Comparison of ENCODE assay signal across 8 cellular contexts in the genomic region with DNA sequence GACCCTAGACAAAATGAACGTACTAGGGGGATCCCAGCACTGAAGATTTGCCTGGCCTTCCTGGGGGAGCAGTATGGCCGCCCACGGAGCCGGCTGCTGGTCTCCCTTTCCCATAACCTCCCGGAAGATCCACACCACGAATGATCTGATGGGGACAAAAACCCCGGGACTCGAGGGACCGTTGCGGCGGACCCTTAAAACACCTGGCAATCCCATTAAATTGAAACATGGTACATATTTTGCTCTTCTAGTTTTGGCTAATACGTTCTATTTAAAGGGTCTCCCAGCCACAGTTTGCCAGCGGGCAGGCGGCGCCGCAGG. TPM values are rescaled to one million over a fixed set of nuclear protein-coding genes. Genes with fewer than 3 reads are reported as not detected.
DNase-seq lines count a peak whose midpoint lies in the region; ATAC-seq and TF ChIP-seq lines count a peak whose summit lies in the region.

No MANE protein-coding gene starts in this region.

- H3K36me3 ChIP-seq in SJSA1, result no peaks in the 10 kb centered on the region
- no peaks in the 10 kb centered on the region for H3K36me3 ChIP-seq in sigmoid colon

- H3K4me3 ChIP-seq in SJSA1 (peak overlapping the region; percentile 71), fibroblast of the aortic adventitia (ENCODE audit: low read depth, low read length) (peak overlapping the region; percentile 58), sigmoid colon (peak overlapping the region; percentile 71 to 87 (median 82))

- no peaks in the 10 kb centered on the region for H3K27me3 ChIP-seq in SJSA1 (replicated peaks)
- no peaks in the 10 kb centered on the region for H3K27me3 ChIP-seq in sigmoid colon

- intact Hi-C loops in sigmoid colon (cut with DNase I), result loop anchor here (2.0 to 10.0 kb wide), 4 partner anchors 16 to 188 kb away; a partner anchor contains a TSS

- no peaks in the 10 kb centered on the region for H3K9me3 ChIP-seq in SJSA1 (replicated peaks)
- no peaks in the 10 kb centered on the region for H3K9me3 ChIP-seq in sigmoid colon

- H3K27ac ChIP-seq in SJSA1 (peak overlapping the region; percentile 72), sigmoid colon (peak overlapping the region; percentile 94 to 96 (median 94))

- WGBS in sigmoid colon, 2 donors, result 32 to 37% methylated on average over 16 of the region's 16 CpGs

- no peak for TF ChIP-seq CTCF in fibroblast of the aortic adventitia (IDR thresholded peaks at IDR 0.05; ENCODE audit: insufficient read depth, low read length)
- TF ChIP-seq CTCF in sigmoid colon (IDR thresholded peaks at IDR 0.05), result no peak

- no peak for TF ChIP-seq POLR2A in sigmoid colon (IDR thresholded peaks at IDR 0.05)

- TF ChIP-seq EP300 in sigmoid colon (IDR thresholded peaks at IDR 0.05), result no peak

- ATAC-seq in GM18511 (IDR thresholded peaks at IDR 0.05; ENCODE audit: unreplicated experiment) (peak; percentile 36), HG02840 (IDR thresholded peaks at IDR 0.05; ENCODE audit: low FRiP score, unreplicated experiment) (no peak)

- DNase-seq in SJSA1 (ENCODE audit: low read depth in 1 of 2, low spot score in 2 of 2) (no peak), fibroblast of the aortic adventitia (ENCODE audit: low read depth) (no peak), sigmoid colon (no peak), anterior cingulate cortex (lab: John Stamatoyannopoulos, UW) (no peak), NCI-H187 treated with DMSO at 0.1 percent for 48 hours (lab: John Stamatoyannopoulos, UW) (no peak)
- no peak for DNase-seq in stimulated activated CD4-positive, alpha-beta T cell treated with anti-CD3 and anti-CD28 coated beads, Interleukin-2, amount 100 ng/mL, for 48 hours

- H3K4me1 ChIP-seq in SJSA1 (replicated peaks), result peaks cover 29% of the 10 kb centered on the region
- peaks cover 0 to 16% (median 13%) of the 10 kb centered on the region in 4 donors for H3K4me1 ChIP-seq in sigmoid colon

RNA-seq across cellular contexts. Expression of a gene that starts 45.2 kb away (rescaled TPM):
- 36.3 and 54.3 TPM in 2 replicates for total RNA-seq in SJSA1 (2014; rRNA removed; shearing (Covaris generic))
- total RNA-seq in fibroblast of the aortic adventitia (ENCODE audit: low replicate concordance) (35.3 and 112 TPM in 2 replicates), sigmoid colon (10 to 100 TPM; 27.0 to 50.0 (median 36.2) TPM)
- 10 to 100 TPM; 37.3 to 61.5 (median 52.3) TPM for polyA plus RNA-seq in sigmoid colon

RNA-seq across cellular contexts. Expression of a gene that starts 51.2 kb away (rescaled TPM):
- total RNA-seq in SJSA1 (2014; rRNA removed; shearing (Covaris generic)), result 34.5 and 39.0 TPM in 2 replicates
- total RNA-seq in fibroblast of the aortic adventitia (ENCODE audit: low replicate concordance), result 54.0 and 72.9 TPM in 2 replicates
- 10 to 100 TPM; 27.1 to 44.3 (median 35.5) TPM for total RNA-seq in sigmoid colon
- polyA plus RNA-seq in sigmoid colon, result 10 to 100 TPM; 46.8 to 55.6 (median 50.6) TPM
